ENCODE assay signal across 20 cellular contexts in genomic region chr3:18236726-18237125, GRCh38.
"Had no signal": no experiment of that assay in that cellular context is flagged by ENCODE, and none has a peak within 500 bp of the region (broad histone marks: within the 10 kb centered on the region; RNA-seq: fewer than 3 reads in every experiment).

No MANE protein-coding gene starts in this region.

- H3K9me3 ChIP-seq: heart right ventricle, neutrophil, spleen, upper lobe of right lung had no signal

- H3K4me3 Mint-ChIP-seq: activated B cell treated with CpG ODN at 0.5 μM for 24 hours; activated CD4-positive, alpha-beta T cell treated with anti-CD3 and anti-CD28 coated beads, Interleukin-2, amount 10 ng/mL, durations not matched to agents 24 days and 14 days; activated CD8-positive, alpha-beta T cell treated with anti-CD3 and anti-CD28 coated beads, Interleukin-2, amount 10 ng/mL, durations not matched to agents 7 days and 5 days; activated T-cell treated with anti-CD3 and anti-CD28 coated beads, Interleukin-2, amount 50 U/mL, for 24 hours; immature natural killer cell; naive thymus-derived CD8-positive, alpha-beta T cell; T-helper 2 cell treated with Interferon-gamma antibody and Interleukin-4, amounts not matched to agents 5 μg/mL and 100 μg/mL, for 36 hours had no signal

- H3K4me1 ChIP-seq: parathyroid adenoma, spleen, upper lobe of right lung had no signal

- H3K9ac ChIP-seq: parathyroid adenoma had no signal

- H3K27ac ChIP-seq: brain microvascular endothelial cell, coronary artery, heart right ventricle, neutrophil, parathyroid adenoma, spleen, upper lobe of right lung had no signal

- H3K9me3 Mint-ChIP-seq: activated B cell treated with CpG ODN at 0.5 μM for 24 hours; activated CD4-positive, alpha-beta T cell treated with anti-CD3 and anti-CD28 coated beads, Interleukin-2, amount 10 ng/mL, durations not matched to agents 24 days and 14 days; activated T-cell treated with anti-CD3 and anti-CD28 coated beads, Interleukin-2, amount 50 U/mL, for 24 hours; activated T-helper 2 cell treated with anti-CD3 and anti-CD28 coated beads, Interferon-gamma antibody, Interleukin-2, Interleukin-4, amounts not matched to agents 10 μg/mL and 5 μg/mL and 100 μg/mL, durations not matched to agents 14 hours and 24 hours and 36 hours; naive thymus-derived CD8-positive, alpha-beta T cell; stimulated activated naive B cell treated with anti-CD40 and anti-IgM and Interleukin-4, amounts not matched to agents 10 μg/mL and 1 μg/mL and 100 μg/mL, for 72 hours; T-helper 2 cell treated with Interferon-gamma antibody and Interleukin-4, amounts not matched to agents 5 μg/mL and 100 μg/mL, for 36 hours had no signal

- H3K4me1 Mint-ChIP-seq: immature natural killer cell; naive thymus-derived CD8-positive, alpha-beta T cell had no signal

- H2AFZ ChIP-seq: parathyroid adenoma had no signal

- DNase-seq: activated B cell treated with CpG ODN at 0.5 μM for 24 hours; activated CD4-positive, alpha-beta T cell treated with anti-CD3 and anti-CD28 coated beads, Interleukin-2, amount 10 ng/mL, durations not matched to agents 24 days and 14 days; activated CD8-positive, alpha-beta T cell treated with anti-CD3 and anti-CD28 coated beads, Interleukin-2, amount 10 ng/mL, durations not matched to agents 7 days and 5 days; activated naive CD4-positive, alpha-beta T cell treated with Interleukin-2 at 50 U/mL for 16 hours; activated T-cell treated with anti-CD3 and anti-CD28 coated beads, Interleukin-2, amount 50 U/mL, for 24 hours; heart right ventricle; immature natural killer cell; naive thymus-derived CD8-positive, alpha-beta T cell; spleen; stimulated activated CD4-positive, alpha-beta T cell treated with anti-CD3 and anti-CD28 coated beads, Interleukin-4, amount 100 ng/mL, for 4 hours; upper lobe of right lung had no signal

- H3K79me2 ChIP-seq: parathyroid adenoma had no signal

- ATAC-seq: activated CD8-positive, alpha-beta T cell treated with anti-CD3 and anti-CD28 coated beads, Interleukin-2, amount 10 ng/mL, durations not matched to agents 7 days and 5 days; heart right ventricle; naive thymus-derived CD8-positive, alpha-beta T cell; sciatic nerve; upper lobe of right lung had no signal

- H3K36me3 ChIP-seq: brain microvascular endothelial cell, heart right ventricle, neutrophil, spleen, upper lobe of right lung had no signal

- H3K27me3 ChIP-seq: brain microvascular endothelial cell, neutrophil, upper lobe of right lung had no signal

- FAIRE-seq: TTC549 had no signal

- H3K4me3 ChIP-seq: coronary artery, heart right ventricle, spleen, upper lobe of right lung had no signal

- H3K36me3 Mint-ChIP-seq: immature natural killer cell; naive thymus-derived CD8-positive, alpha-beta T cell; stimulated activated naive B cell treated with anti-CD40 and anti-IgM and Interleukin-4, amounts not matched to agents 10 μg/mL and 1 μg/mL and 100 μg/mL, for 72 hours had no signal

- H3K27ac Mint-ChIP-seq: activated B cell treated with CpG ODN at 0.5 μM for 24 hours; activated CD4-positive, alpha-beta T cell treated with anti-CD3 and anti-CD28 coated beads, Interleukin-2, amount 10 ng/mL, durations not matched to agents 24 days and 14 days; activated CD8-positive, alpha-beta T cell treated with anti-CD3 and anti-CD28 coated beads, Interleukin-2, amount 10 ng/mL, durations not matched to agents 7 days and 5 days; activated T-cell treated with anti-CD3 and anti-CD28 coated beads, Interleukin-2, amount 50 U/mL, for 24 hours; immature natural killer cell; naive thymus-derived CD8-positive, alpha-beta T cell; stimulated activated naive B cell treated with anti-CD40 and anti-IgM and Interleukin-4, amounts not matched to agents 10 μg/mL and 1 μg/mL and 100 μg/mL, for 72 hours had no signal
